In genomic region chr12:53500776-53501614, GRCh38 we compare ENCODE assay signal across 8 cellular contexts. TPM values are rescaled to one million over a fixed set of nuclear protein-coding genes. Genes with fewer than 3 reads are reported as not detected.
DNase-seq lines count a peak whose midpoint lies in the region; ATAC-seq and TF ChIP-seq lines count a peak whose summit lies in the region.

Gene TARBP2 (plus strand): TSS chr12:53501283. CDS start chr12:53501409, 126 bp downstream.

- DNase-seq in NCI-H774 (lab: John Stamatoyannopoulos, UW): peak; percentile 99
- DNase-seq in activated CD4-positive, alpha-beta T cell treated with anti-CD3 and anti-CD28 coated beads, Interleukin-2, amount 50 U/mL, for 4 hours: peak; percentile 92
- peak; percentile 100 for DNase-seq in dermis blood vessel endothelial cell
- DNase-seq in left lung: peak; percentile 96 to 97
- DNase-seq in stimulated activated CD4-positive, alpha-beta T cell treated with anti-CD3 and anti-CD28 coated beads, Interleukin-2, amount 100 ng/mL, for 48 hours: peak; percentile 87 to 93

- H3K4me3 ChIP-seq in left lung: peak within 1 kb of the TSS; percentile 66 to 77

- H3K36me3 ChIP-seq in left lung: peaks cover 0 to 23% of the 10 kb centered on the region in 2 donors

- H3K27ac ChIP-seq in C4-2B (peak within 1 kb of the TSS; percentile 98), left lung (peak within 1 kb of the TSS; percentile 98)

- peaks cover 24 to 54% of the 10 kb centered on the region in 2 donors for H3K4me1 ChIP-seq in left lung

- H3K27me3 ChIP-seq in left lung: no peaks in the 10 kb centered on the region

- intact Hi-C loops in left lung (cut with DNase I): loop anchor here in 1 of 2 donors (10.0 kb wide), 1 partner anchor 176 kb away; the partner anchor contains the start of gene AAAS

- TF ChIP-seq CTCF in C4-2B (conservative IDR thresholded peaks at IDR 0.05): peak; percentile 7; the same call in 1 of the 2 replicates
- TF ChIP-seq CTCF in left lung (IDR thresholded peaks at IDR 0.05): no peak

- ATAC-seq in GM19395 (IDR thresholded peaks at IDR 0.05; ENCODE audit: unreplicated experiment) (peak; percentile 87), HG03565 (IDR thresholded peaks at IDR 0.05; ENCODE audit: unreplicated experiment) (peak; percentile 78), left lung (peak; percentile 83)

- H3K9me3 ChIP-seq in left lung: no peaks in the 10 kb centered on the region

RNA-seq across cellular contexts. Expression of gene TARBP2, which starts in this region (rescaled TPM):
- total RNA-seq in dermis blood vessel endothelial cell (38.8 and 48.3 TPM in 2 replicates), left lung (10 to 100 TPM; 35.6 to 39.9 TPM)

Comparison
In these comparisons a context has a peak if more than half of its experiments do, and no peak if none do; other contexts are left out.
1. Peak in every context shown above with its lines: DNase-seq, ATAC-seq, H3K4me3 ChIP-seq and H3K27ac ChIP-seq.